ENCODE assay signal across 8 cellular contexts in genomic region chr4:99946346-99947189, GRCh38. TPM values are rescaled to one million over a fixed set of nuclear protein-coding genes. Genes with fewer than 3 reads are reported as not detected.
DNase-seq lines count a peak whose midpoint lies in the region; ATAC-seq and TF ChIP-seq lines count a peak whose summit lies in the region.

TSS of gene DNAJB14 (minus strand) at chr4:99946618. CDS start at chr4:99946571, 47 bp downstream.

- H3K27ac ChIP-seq in neural progenitor cell: peak within 1 kb of the TSS; percentile 93

- peak within 1 kb of the TSS; percentile 8 for H2AFZ ChIP-seq in neural progenitor cell (replicated peaks)

- peak; percentile 44 for DNase-seq in DMS114 treated with DMSO at 0.1 percent for 48 hours (lab: John Stamatoyannopoulos, UW; ENCODE audit: unreplicated experiment)
- DNase-seq in HuH-7.5 (ENCODE audit: low spot score): peak; percentile 63
- DNase-seq in SIG-M5 (lab: John Stamatoyannopoulos, UW): peak; percentile 17
- peak; percentile 94 for DNase-seq in activated effector memory CD4-positive, alpha-beta T cell treated with anti-CD3 and anti-CD28 coated beads, Interleukin-2, amount 50 U/mL, for 16 hours
- DNase-seq in foreskin fibroblast: peak; percentile 83 to 94
- DNase-seq in neural progenitor cell (ENCODE audit: low spot score): peak; percentile 88
- peak; percentile 55 for DNase-seq in stromal cell of bone marrow (ENCODE audit: low read depth)

- H3K4me1 ChIP-seq in neural progenitor cell: peaks cover 29% of the 10 kb centered on the region

- H3K9me3 Mint-ChIP-seq in neural progenitor cell: no peaks in the 10 kb centered on the region

- H3F3A ChIP-seq in neural progenitor cell (ENCODE audit: low read depth): peaks cover 54% of the 10 kb centered on the region

- TF ChIP-seq CTCF in foreskin fibroblast (IDR thresholded peaks at IDR 0.05; ENCODE audit: low read depth, low read length) (no peak), neural progenitor cell (IDR thresholded peaks at IDR 0.05) (no peak)

- H3K79me2 ChIP-seq in neural progenitor cell (ENCODE audit: low read depth): peaks cover 78% of the 10 kb centered on the region

- no peaks in the 10 kb centered on the region for H3K9me3 ChIP-seq in neural progenitor cell (ENCODE audit: low read depth)

- H3K27me3 ChIP-seq in neural progenitor cell: no peaks in the 10 kb centered on the region

- H3K4me3 Mint-ChIP-seq in neural progenitor cell: peak within 1 kb of the TSS; percentile 99

- H3K27me3 Mint-ChIP-seq in neural progenitor cell (ENCODE audit: insufficient read depth, low read depth): peaks cover 5% of the 10 kb centered on the region

- H4K20me1 ChIP-seq in neural progenitor cell (ENCODE audit: low read depth): peaks cover 24% of the 10 kb centered on the region

- peaks cover 25% of the 10 kb centered on the region for H3K36me3 ChIP-seq in neural progenitor cell

- peaks cover 19% of the 10 kb centered on the region for H3K36me3 Mint-ChIP-seq in neural progenitor cell

- H3K4me2 ChIP-seq in neural progenitor cell: peak within 1 kb of the TSS; percentile 88

- peak; percentile 40 for ATAC-seq in GM21423 (IDR thresholded peaks at IDR 0.05; ENCODE audit: unreplicated experiment)

- peak within 1 kb of the TSS; percentile 99 for H3K27ac Mint-ChIP-seq in neural progenitor cell

- H3K9ac ChIP-seq in neural progenitor cell: peak within 1 kb of the TSS; percentile 80

- H3K4me1 Mint-ChIP-seq in neural progenitor cell: peaks cover 28% of the 10 kb centered on the region

- peak within 1 kb of the TSS; percentile 85 to 86 for H3K4me3 ChIP-seq in foreskin fibroblast (ENCODE audit: low read depth in 1 of 2, low read length in 2 of 2)
- H3K4me3 ChIP-seq in neural progenitor cell: peak within 1 kb of the TSS; percentile 92

RNA-seq across cellular contexts. Expression of gene DNAJB14, which starts in this region (rescaled TPM):
- total RNA-seq in neural progenitor cell (ENCODE audit: low replicate concordance): 34.5 and 56.5 TPM in 2 replicates

Comparison
In these comparisons a context has a peak if more than half of its experiments do, and no peak if none do; other contexts are left out.
1. Peak in every context shown above with its lines: DNase-seq, ATAC-seq, H3K4me3 ChIP-seq and H3K27ac ChIP-seq.
2. DNase-seq: peak in every context shown above with its lines; median percentile 94 in activated effector memory CD4-positive, alpha-beta T cell treated with anti-CD3 and anti-CD28 coated beads, Interleukin-2, amount 50 U/mL, for 16 hours; 88 in foreskin fibroblast; 88 in neural progenitor cell; 63 in HuH-7.5; 55 in stromal cell of bone marrow; 44 in DMS114 treated with DMSO at 0.1 percent for 48 hours; 17 in SIG-M5.